In the genomic region with DNA sequence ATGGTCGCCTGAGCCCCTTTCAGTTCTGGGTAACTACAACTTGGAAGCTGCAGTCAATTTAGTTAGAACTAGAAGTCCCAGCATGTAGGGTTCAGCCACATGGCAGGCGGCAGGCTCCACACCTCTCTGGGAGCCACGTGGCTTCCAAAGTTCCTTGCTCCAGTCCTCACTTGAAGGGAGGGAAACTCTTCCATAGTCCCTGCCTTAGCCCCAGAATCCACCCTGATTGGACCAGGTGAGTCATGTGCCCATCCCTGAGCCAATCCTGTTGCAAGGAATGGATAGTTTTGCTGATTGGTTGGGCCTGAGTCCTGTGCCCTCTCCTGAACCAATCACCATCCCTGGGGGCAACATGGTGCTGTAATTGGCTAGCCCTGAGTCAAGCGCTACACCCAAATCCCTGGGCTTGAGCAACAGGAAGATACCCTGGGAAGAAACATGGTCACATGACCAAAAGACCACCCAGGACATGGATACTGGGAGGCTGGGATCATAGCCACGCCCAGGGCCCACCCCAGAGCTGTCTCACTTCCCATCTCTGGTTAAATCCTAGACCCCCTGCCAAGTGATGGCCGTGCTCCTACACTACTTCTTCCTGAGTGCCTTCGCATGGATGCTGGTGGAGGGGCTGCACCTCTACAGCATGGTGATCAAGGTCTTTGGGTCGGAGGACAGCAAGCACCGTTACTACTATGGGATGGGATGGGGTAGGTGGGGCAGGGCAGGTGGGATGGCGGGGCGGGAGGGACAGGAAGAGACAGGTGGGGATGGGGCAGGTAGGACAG, we compare ENCODE assay signal across 1 cellular context.
TF ChIP-seq lines count a peak whose summit lies in the region.

No MANE protein-coding gene starts in this region.

TF ChIP-seq in H1, 55 proteins besides CTCF, POLR2A, EP300 and RAD21 (continued from another document):
- TF ChIP-seq, protein P1, sequence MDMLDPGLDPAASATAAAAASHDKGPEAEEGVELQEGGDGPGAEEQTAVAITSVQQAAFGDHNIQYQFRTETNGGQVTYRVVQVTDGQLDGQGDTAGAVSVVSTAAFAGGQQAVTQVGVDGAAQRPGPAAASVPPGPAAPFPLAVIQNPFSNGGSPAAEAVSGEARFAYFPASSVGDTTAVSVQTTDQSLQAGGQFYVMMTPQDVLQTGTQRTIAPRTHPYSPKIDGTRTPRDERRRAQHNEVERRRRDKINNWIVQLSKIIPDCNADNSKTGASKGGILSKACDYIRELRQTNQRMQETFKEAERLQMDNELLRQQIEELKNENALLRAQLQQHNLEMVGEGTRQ (IDR thresholded peaks at IDR 0.05; ENCODE audit: low read length), result 0 out of 2 replicates have a peak, but pooled peaks have one; percentile 6
- TF ChIP-seq, protein P2, sequence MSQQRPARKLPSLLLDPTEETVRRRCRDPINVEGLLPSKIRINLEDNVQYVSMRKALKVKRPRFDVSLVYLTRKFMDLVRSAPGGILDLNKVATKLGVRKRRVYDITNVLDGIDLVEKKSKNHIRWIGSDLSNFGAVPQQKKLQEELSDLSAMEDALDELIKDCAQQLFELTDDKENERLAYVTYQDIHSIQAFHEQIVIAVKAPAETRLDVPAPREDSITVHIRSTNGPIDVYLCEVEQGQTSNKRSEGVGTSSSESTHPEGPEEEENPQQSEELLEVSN (IDR thresholded peaks at IDR 0.05), result peak; percentile 41; the same call in 1 of the 2 replicates
TF ChIP-seq in H1: peak in this region for 2.
